8 cellular contexts compared by ENCODE assay signal in the genomic region with DNA sequence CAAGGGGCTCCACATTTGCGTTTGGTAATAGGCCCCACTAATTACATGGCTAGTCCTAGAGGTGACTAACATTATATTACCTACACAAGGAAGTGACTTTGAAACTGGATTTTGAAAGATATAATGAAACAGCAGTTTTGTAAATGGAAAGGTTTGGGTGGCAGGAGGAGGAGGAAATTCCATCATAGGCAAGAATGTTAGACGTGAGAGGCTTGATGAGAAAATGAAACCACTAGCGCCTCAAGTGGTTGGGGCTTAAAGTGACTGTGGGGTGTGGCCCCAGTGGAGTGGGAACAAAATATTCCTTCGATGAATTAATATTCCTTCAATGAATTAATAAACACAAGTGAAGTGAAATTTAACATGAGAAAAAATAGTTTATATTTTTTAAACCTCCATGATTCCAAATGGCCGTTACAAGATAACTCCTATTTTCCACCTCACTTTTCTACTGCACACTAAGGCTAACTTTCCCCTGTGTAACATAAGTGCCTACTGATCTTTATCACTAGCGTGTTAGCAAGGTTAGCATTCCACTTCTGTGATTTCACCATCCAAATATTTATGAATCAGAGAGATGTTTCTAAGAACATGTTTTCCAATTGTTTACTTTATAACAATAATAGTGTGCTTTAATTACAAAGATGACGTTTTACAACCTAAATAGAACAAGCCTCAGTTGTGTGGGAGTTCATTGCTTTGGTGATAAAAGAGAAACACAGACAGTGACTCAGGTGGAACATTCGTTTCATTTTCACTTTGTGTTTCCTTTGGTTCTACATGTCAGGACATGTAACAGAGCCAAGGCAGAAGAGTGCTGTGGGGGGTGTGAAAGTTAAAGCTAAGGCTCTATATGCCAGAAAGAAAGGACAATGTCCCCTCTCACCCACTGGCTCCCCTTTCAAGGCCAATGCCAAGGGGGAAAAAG. TPM values are rescaled to one million over a fixed set of nuclear protein-coding genes. Genes with fewer than 3 reads are reported as not detected.
DNase-seq lines count a peak whose midpoint lies in the region; ATAC-seq and TF ChIP-seq lines count a peak whose summit lies in the region.

No MANE protein-coding gene starts in this region.

- TF ChIP-seq EP300 in gastroesophageal sphincter (IDR thresholded peaks at IDR 0.05): no peak

- H3K27ac ChIP-seq in gastroesophageal sphincter (peak overlapping the region in 2 of 4 donors; percentile 45 to 73), skin epidermis (peak overlapping the region in 13 of 21 experiments; percentile 8 to 78 (median 42))

- H3K4me1 ChIP-seq in gastroesophageal sphincter: peaks cover 0 to 6% (median 0%) of the 10 kb centered on the region in 3 donors

- H3K36me3 ChIP-seq in gastroesophageal sphincter: no peaks in the 10 kb centered on the region

- TF ChIP-seq POLR2A in gastroesophageal sphincter (IDR thresholded peaks at IDR 0.05): no peak

- H3K4me3 ChIP-seq in gastroesophageal sphincter: no peak overlapping the region
- no peak overlapping the region for H3K4me3 ChIP-seq in skin epidermis

- ATAC-seq in HG02610 (IDR thresholded peaks at IDR 0.05; ENCODE audit: unreplicated experiment) (peak; percentile 94), gastroesophageal sphincter (peak; percentile 67)

- peak in 3 of 4 experiments; percentile 19 to 49 (median 43) for TF ChIP-seq CTCF in gastroesophageal sphincter (IDR thresholded peaks at IDR 0.05)

- DNase-seq in stimulated activated CD4-positive, alpha-beta T cell treated with anti-CD3 and anti-CD28 coated beads, Interleukin-12 subunit alpha, Interleukin-12 subunit beta, amount 100 ng/mL, for 48 hours (ENCODE audit: low read depth in 2 of 3, low spot score in 1 of 3): peak in 2 of 3 donors; percentile 21 to 52
- DNase-seq in stimulated activated CD4-positive, alpha-beta T cell treated with anti-CD3 and anti-CD28 coated beads, Interleukin-12 subunit alpha, Interleukin-12 subunit beta, amount 100 ng/mL, for 4 hours: no peak
- peak; percentile 66 for DNase-seq in MV-4-11 (lab: John Stamatoyannopoulos, UW)
- peak; percentile 18 for DNase-seq in activated T-cell treated with anti-CD3 and anti-CD28 coated beads for 48 hours (ENCODE audit: low read depth)
- no peak for DNase-seq in globus pallidus (ENCODE audit: low spot score)

- no peaks in the 10 kb centered on the region for H3K27me3 ChIP-seq in gastroesophageal sphincter

- no peaks in the 10 kb centered on the region for H3K9me3 ChIP-seq in gastroesophageal sphincter

- 25% methylated on average over 7 to 8 of the region's 8 CpGs for WGBS in gastroesophageal sphincter (ENCODE audit: low coverage in 1 of 2), 2 donors

RNA-seq across cellular contexts. Expression of gene ATF3, which starts 12.5 kb away (rescaled TPM):
- 10 to 100 TPM in 2 of 4 donors, 1 to 10 TPM in 2; 4.0 to 17.2 (median 9.4) TPM for total RNA-seq in gastroesophageal sphincter

Comparison
In these comparisons a context has a peak if more than half of its experiments do, and no peak if none do; other contexts are left out.
1. DNase-seq: peak in stimulated activated CD4-positive, alpha-beta T cell treated with anti-CD3 and anti-CD28 coated beads, Interleukin-12 subunit alpha, Interleukin-12 subunit beta, amount 100 ng/mL, for 48 hours (2 of 3), MV-4-11 (single experiment) and activated T-cell treated with anti-CD3 and anti-CD28 coated beads for 48 hours (single experiment); none in stimulated activated CD4-positive, alpha-beta T cell treated with anti-CD3 and anti-CD28 coated beads, Interleukin-12 subunit alpha, Interleukin-12 subunit beta, amount 100 ng/mL, for 4 hours (single experiment) and globus pallidus (single experiment).